2 cellular contexts compared by ENCODE assay signal in the genomic region with DNA sequence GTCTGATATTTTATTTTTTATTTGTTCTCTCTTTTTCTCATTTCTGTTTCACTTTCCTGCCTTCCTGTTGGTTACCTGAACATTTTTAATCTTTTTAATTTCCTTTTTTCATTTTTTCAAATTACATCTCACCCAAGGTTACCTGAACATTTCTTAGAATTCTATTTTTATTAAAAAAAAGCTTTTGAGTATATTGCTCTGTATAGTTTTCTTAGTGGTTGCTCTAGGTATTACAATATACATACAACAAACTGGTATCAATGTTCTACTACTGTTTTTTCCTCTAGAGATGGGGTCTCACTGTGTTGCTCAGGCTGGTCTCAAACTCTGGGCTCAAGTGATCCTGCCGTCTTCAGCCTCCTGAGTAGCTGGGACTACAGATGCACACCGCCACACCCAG.
TF ChIP-seq lines count a peak whose summit lies in the region.

No MANE protein-coding gene starts in this region.

TF ChIP-seq in HCT116, 20 proteins besides CTCF, POLR2A, EP300 and RAD21:
- TF ChIP-seq ZBTB33 (IDR thresholded peaks at IDR 0.05; ENCODE audit: extremely low read depth, insufficient replicate concordance, low read length) = no peak
- TF ChIP-seq EZH2 (IDR thresholded peaks at IDR 0.05) = no peak
- TF ChIP-seq EGR1 (IDR thresholded peaks at IDR 0.05; ENCODE audit: low read depth) = no peak
- TF ChIP-seq EZH2phosphoT487 (IDR thresholded peaks at IDR 0.05; ENCODE audit: borderline replicate concordance) = no peak
- TF ChIP-seq, protein P1, sequence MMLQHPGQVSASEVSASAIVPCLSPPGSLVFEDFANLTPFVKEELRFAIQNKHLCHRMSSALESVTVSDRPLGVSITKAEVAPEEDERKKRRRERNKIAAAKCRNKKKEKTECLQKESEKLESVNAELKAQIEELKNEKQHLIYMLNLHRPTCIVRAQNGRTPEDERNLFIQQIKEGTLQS (IDR thresholded peaks at IDR 0.05) = no peak
- no peak for TF ChIP-seq JUND (IDR thresholded peaks at IDR 0.05)
- TF ChIP-seq REST (IDR thresholded peaks at IDR 0.05; ENCODE audit: low read depth) = no peak
- no peak for TF ChIP-seq SP1 (IDR thresholded peaks at IDR 0.05; ENCODE audit: low read depth)
- TF ChIP-seq POLR2AphosphoS5 (IDR thresholded peaks at IDR 0.05; ENCODE audit: low read depth, low read length) = no peak
- TF ChIP-seq SRF (IDR thresholded peaks at IDR 0.05; ENCODE audit: low read depth) = no peak
- TF ChIP-seq TCF7L2 (IDR thresholded peaks at IDR 0.05; ENCODE audit: borderline replicate concordance, extremely low read depth, insufficient read depth, insufficient read length) = no peak
- no peak for TF ChIP-seq FOSL1 (IDR thresholded peaks at IDR 0.05; ENCODE audit: low read depth)
- TF ChIP-seq CBX3 (IDR thresholded peaks at IDR 0.05; ENCODE audit: low read depth) = no peak
- TF ChIP-seq ZFX (IDR thresholded peaks at IDR 0.05) = no peak
- no peak for TF ChIP-seq SIN3A (IDR thresholded peaks at IDR 0.05; ENCODE audit: low read depth)
- TF ChIP-seq ELF1 (IDR thresholded peaks at IDR 0.05; ENCODE audit: borderline replicate concordance, low read depth) = no peak
- no peak for TF ChIP-seq YY1 (IDR thresholded peaks at IDR 0.05; ENCODE audit: extremely low read depth, insufficient replicate concordance, low read depth, low read length)
- TF ChIP-seq CEBPB (IDR thresholded peaks at IDR 0.05; ENCODE audit: low read depth) = no peak
- TF ChIP-seq ZNF274 (IDR thresholded peaks at IDR 0.05; ENCODE audit: low read depth, low read length) = no peak
TF ChIP-seq in HCT116: peak in this region for 0.

TF ChIP-seq in GM12878, 131 proteins besides CTCF, POLR2A, EP300 and RAD21 (continued from another document):
- TF ChIP-seq, protein P2, sequence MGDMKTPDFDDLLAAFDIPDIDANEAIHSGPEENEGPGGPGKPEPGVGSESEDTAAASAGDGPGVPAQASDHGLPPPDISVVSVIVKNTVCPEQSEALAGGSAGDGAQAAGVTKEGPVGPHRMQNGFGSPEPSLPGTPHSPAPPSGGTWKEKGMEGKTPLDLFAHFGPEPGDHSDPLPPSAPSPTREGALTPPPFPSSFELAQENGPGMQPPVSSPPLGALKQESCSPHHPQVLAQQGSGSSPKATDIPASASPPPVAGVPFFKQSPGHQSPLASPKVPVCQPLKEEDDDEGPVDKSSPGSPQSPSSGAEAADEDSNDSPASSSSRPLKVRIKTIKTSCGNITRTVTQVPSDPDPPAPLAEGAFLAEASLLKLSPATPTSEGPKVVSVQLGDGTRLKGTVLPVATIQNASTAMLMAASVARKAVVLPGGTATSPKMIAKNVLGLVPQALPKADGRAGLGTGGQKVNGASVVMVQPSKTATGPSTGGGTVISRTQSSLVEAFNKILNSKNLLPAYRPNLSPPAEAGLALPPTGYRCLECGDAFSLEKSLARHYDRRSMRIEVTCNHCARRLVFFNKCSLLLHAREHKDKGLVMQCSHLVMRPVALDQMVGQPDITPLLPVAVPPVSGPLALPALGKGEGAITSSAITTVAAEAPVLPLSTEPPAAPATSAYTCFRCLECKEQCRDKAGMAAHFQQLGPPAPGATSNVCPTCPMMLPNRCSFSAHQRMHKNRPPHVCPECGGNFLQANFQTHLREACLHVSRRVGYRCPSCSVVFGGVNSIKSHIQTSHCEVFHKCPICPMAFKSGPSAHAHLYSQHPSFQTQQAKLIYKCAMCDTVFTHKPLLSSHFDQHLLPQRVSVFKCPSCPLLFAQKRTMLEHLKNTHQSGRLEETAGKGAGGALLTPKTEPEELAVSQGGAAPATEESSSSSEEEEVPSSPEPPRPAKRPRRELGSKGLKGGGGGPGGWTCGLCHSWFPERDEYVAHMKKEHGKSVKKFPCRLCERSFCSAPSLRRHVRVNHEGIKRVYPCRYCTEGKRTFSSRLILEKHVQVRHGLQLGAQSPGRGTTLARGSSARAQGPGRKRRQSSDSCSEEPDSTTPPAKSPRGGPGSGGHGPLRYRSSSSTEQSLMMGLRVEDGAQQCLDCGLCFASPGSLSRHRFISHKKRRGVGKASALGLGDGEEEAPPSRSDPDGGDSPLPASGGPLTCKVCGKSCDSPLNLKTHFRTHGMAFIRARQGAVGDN (IDR thresholded peaks at IDR 0.05) = no peak
TF ChIP-seq in GM12878: peak in this region for 0.
